Comparison of ENCODE assay signal across 29 cellular contexts in genomic region chr2:88811681-88812080, GRCh38.
"Had no signal": no experiment of that assay in that cellular context is flagged by ENCODE, and none has a peak within 500 bp of the region (broad histone marks: within the 10 kb centered on the region; RNA-seq: fewer than 3 reads in every experiment).

No MANE protein-coding gene starts in this region.

- H3K27ac Mint-ChIP-seq: activated CD4-positive, alpha-beta memory T cell treated with anti-CD3 and anti-CD28 coated beads for 36 hours; activated CD4-positive, alpha-beta T cell treated with anti-CD3 and anti-CD28 coated beads for 36 hours; activated CD4-positive, alpha-beta T cell treated with anti-CD3 and anti-CD28 coated beads, Interleukin-2, amount 10 ng/mL, durations not matched to agents 24 days and 14 days; activated naive CD8-positive, alpha-beta T cell; activated T-cell treated with anti-CD3 and anti-CD28 coated beads, Interleukin-2, amount 50 U/mL, for 24 hours; activated T-cell treated with anti-CD3 and anti-CD28 coated beads, Interleukin-2, amount 50 U/mL, for 72 hours; dendritic cell treated with granulocyte-macrophage colony-stimulating factor and Interleukin-4, amounts not matched to agents 40 ng/mL and 50 ng/mL, for 4 days; endodermal cell had no signal

- ATAC-seq: activated CD4-positive, alpha-beta T cell treated with anti-CD3 and anti-CD28 coated beads for 36 hours; activated T-cell treated with anti-CD3 and anti-CD28 coated beads, Interleukin-2, amount 50 U/mL, for 72 hours; gastroesophageal sphincter; heart right ventricle had no signal

- H3K4me1 ChIP-seq: esophagus squamous epithelium, gastroesophageal sphincter had no signal

- DNase-seq: activated CD4-positive, alpha-beta memory T cell treated with anti-CD3 and anti-CD28 coated beads for 36 hours; activated CD4-positive, alpha-beta T cell treated with anti-CD3 and anti-CD28 coated beads for 36 hours; activated CD4-positive, alpha-beta T cell treated with anti-CD3 and anti-CD28 coated beads, Interleukin-2, amount 10 ng/mL, durations not matched to agents 24 days and 14 days; activated CD4-positive, CD25-positive, alpha-beta regulatory T cell; activated CD4-positive, CD25-positive, alpha-beta regulatory T cell treated with anti-CD3 and anti-CD28 coated beads, Interleukin-2, amount 50 U/mL, for 72 hours; activated CD8-positive, alpha-beta memory T cell treated with anti-CD3 and anti-CD28 coated beads, Interleukin-2, amount 50 U/mL, for 48 hours; activated gamma-delta T cell treated with Interleukin-2 at 50 U/mL for 16 hours; activated naive CD4-positive, alpha-beta T cell treated with anti-CD3 and anti-CD28 coated beads, Interleukin-2, amount 50 U/mL, for 16 hours; activated naive CD4-positive, alpha-beta T cell treated with Interleukin-2 at 50 U/mL for 16 hours; activated T-cell treated with anti-CD3 and anti-CD28 coated beads for 4 hours; activated T-cell treated with anti-CD3 and anti-CD28 coated beads, Interleukin-2, amount 50 U/mL, for 24 hours; activated T-cell treated with anti-CD3 and anti-CD28 coated beads, Interleukin-2, amount 50 U/mL, for 72 hours; amniotic stem cell; anterior cingulate cortex; brain microvascular endothelial cell; dorsolateral prefrontal cortex; effector memory CD4-positive, alpha-beta T cell; endodermal cell; erythroblast; esophagus squamous epithelium; heart right ventricle; T-helper 2 cell had no signal

- H3K36me3 Mint-ChIP-seq: activated CD4-positive, alpha-beta memory T cell treated with anti-CD3 and anti-CD28 coated beads for 36 hours had no signal

- FAIRE-seq: astrocyte, bronchial epithelial cell had no signal

- H3K4me1 Mint-ChIP-seq: activated CD4-positive, alpha-beta T cell treated with anti-CD3 and anti-CD28 coated beads for 36 hours; activated CD4-positive, alpha-beta T cell treated with anti-CD3 and anti-CD28 coated beads, Interleukin-2, amount 10 ng/mL, durations not matched to agents 24 days and 14 days; central memory CD8-positive, alpha-beta T cell; endodermal cell had no signal

- H3K36me3 ChIP-seq: brain microvascular endothelial cell, esophagus squamous epithelium, gastroesophageal sphincter, heart right ventricle had no signal

- H3K27me3 ChIP-seq: brain microvascular endothelial cell had no signal

- H3K27me3 Mint-ChIP-seq: dendritic cell treated with granulocyte-macrophage colony-stimulating factor and Interleukin-4, amounts not matched to agents 40 ng/mL and 50 ng/mL, for 4 days had no signal

- H3K4me3 ChIP-seq: coronary artery, dorsolateral prefrontal cortex, esophagus squamous epithelium, gastroesophageal sphincter, heart right ventricle had no signal

- H3K27ac ChIP-seq: brain microvascular endothelial cell, coronary artery, dorsolateral prefrontal cortex, esophagus squamous epithelium, gastroesophageal sphincter, heart right ventricle had no signal

- H3K4me3 Mint-ChIP-seq: activated CD4-positive, alpha-beta memory T cell treated with anti-CD3 and anti-CD28 coated beads for 36 hours; activated CD4-positive, alpha-beta T cell treated with anti-CD3 and anti-CD28 coated beads for 36 hours; activated CD4-positive, alpha-beta T cell treated with anti-CD3 and anti-CD28 coated beads, Interleukin-2, amount 10 ng/mL, durations not matched to agents 24 days and 14 days; activated naive CD8-positive, alpha-beta T cell; activated T-cell treated with anti-CD3 and anti-CD28 coated beads, Interleukin-2, amount 50 U/mL, for 24 hours; activated T-cell treated with anti-CD3 and anti-CD28 coated beads, Interleukin-2, amount 50 U/mL, for 72 hours; central memory CD8-positive, alpha-beta T cell; dendritic cell treated with granulocyte-macrophage colony-stimulating factor and Interleukin-4, amounts not matched to agents 40 ng/mL and 50 ng/mL, for 4 days; endodermal cell had no signal
